ENCODE assay signal across 28 cellular contexts in genomic region chr15:35479423-35479822, GRCh38.
DNase-seq lines count a peak whose midpoint lies in the region; ATAC-seq and TF ChIP-seq lines count a peak whose summit lies in the region.
"Had no signal": no experiment of that assay in that cellular context is flagged by ENCODE, and none has a peak within 500 bp of the region (broad histone marks: within the 10 kb centered on the region; RNA-seq: fewer than 3 reads in every experiment).

No MANE protein-coding gene starts in this region.

- H3K9ac ChIP-seq in HUES48 (ENCODE audit: low read depth, low read length): no peak overlapping the region
- H3K9ac ChIP-seq in neural progenitor cell: no peak overlapping the region
- H3K9ac ChIP-seq: GM23248, KMS-11 had no signal

- H3K4me1 ChIP-seq in HUES48 (ENCODE audit: control insufficient read depth, insufficient read depth, low read length): peaks cover 23% of the 10 kb centered on the region
- H3K4me1 ChIP-seq in neural progenitor cell: peaks cover 21% of the 10 kb centered on the region
- peaks cover 3 to 10% of the 10 kb centered on the region in 2 donors for H3K4me1 ChIP-seq in ascending aorta
- no peaks in the 10 kb centered on the region for H3K4me1 ChIP-seq in effector memory CD4-positive, alpha-beta T cell (ENCODE audit: control insufficient read depth, insufficient read depth, low read length, poor library complexity, severe bottlenecking)
- H3K4me1 ChIP-seq: upper lobe of left lung had no signal

- DNase-seq in G401 (ENCODE audit: low spot score): peak; percentile 59
- peak; percentile 2 for DNase-seq in epithelial cell of proximal tubule (ENCODE audit: low read depth)
- DNase-seq in neural progenitor cell (ENCODE audit: low spot score): peak; percentile 44
- DNase-seq in ascending aorta (ENCODE audit: low spot score in 2 of 2): no peak
- DNase-seq in effector memory CD4-positive, alpha-beta T cell: no peak
- DNase-seq: activated CD4-positive, alpha-beta memory T cell treated with anti-CD3 and anti-CD28 coated beads, Interleukin-2, amount 10 ng/mL, durations not matched to agents 7 days and 5 days; activated CD8-positive, alpha-beta memory T cell treated with anti-CD3 and anti-CD28 coated beads, Interleukin-2, amount 50 U/mL, for 4 hours; activated naive CD4-positive, alpha-beta T cell treated with anti-CD3 and anti-CD28 coated beads, Interleukin-2, amount 50 U/mL, for 16 hours; C1 segment of cervical spinal cord; dorsolateral prefrontal cortex; gastrocnemius medialis; GF-D8; GM23248; left ventricle myocardium inferior; MM.1S; naive B cell; NCI-H2029; NCI-H524 treated with DMSO at 0.1 percent for 48 hours; SHP77 treated with DMSO at 0.1 percent for 48 hours; stimulated activated naive B cell treated with anti-CD40 and anti-IgM and Interleukin-4, amounts not matched to agents 10 μg/mL and 1 μg/mL and 100 μg/mL, for 72 hours; substantia nigra; upper lobe of left lung had no signal

- H4K20me1 ChIP-seq in neural progenitor cell (ENCODE audit: low read depth): no peaks in the 10 kb centered on the region

- H3K27me3 Mint-ChIP-seq in neural progenitor cell (ENCODE audit: insufficient read depth, low read depth): no peaks in the 10 kb centered on the region
- H3K27me3 Mint-ChIP-seq in stimulated activated memory B cell treated with anti-CD40 and anti-IgM and Interleukin-4, amounts not matched to agents 10 μg/mL and 1 μg/mL and 100 μg/mL, for 72 hours: no peaks in the 10 kb centered on the region
- H3K27me3 Mint-ChIP-seq: activated CD4-positive, alpha-beta memory T cell treated with anti-CD3 and anti-CD28 coated beads, Interleukin-2, amount 10 ng/mL, durations not matched to agents 7 days and 5 days; brain; naive B cell; stimulated activated naive B cell treated with anti-CD40 and anti-IgM and Interleukin-4, amounts not matched to agents 10 μg/mL and 1 μg/mL and 100 μg/mL, for 72 hours had no signal

- H3K4me1 Mint-ChIP-seq in neural progenitor cell: peaks cover 19% of the 10 kb centered on the region
- H3K4me1 Mint-ChIP-seq in stimulated activated memory B cell treated with anti-CD40 and anti-IgM and Interleukin-4, amounts not matched to agents 10 μg/mL and 1 μg/mL and 100 μg/mL, for 72 hours: no peaks in the 10 kb centered on the region
- H3K4me1 Mint-ChIP-seq: activated CD4-positive, alpha-beta memory T cell treated with anti-CD3 and anti-CD28 coated beads, Interleukin-2, amount 10 ng/mL, durations not matched to agents 7 days and 5 days; stimulated activated naive B cell treated with anti-CD40 and anti-IgM and Interleukin-4, amounts not matched to agents 10 μg/mL and 1 μg/mL and 100 μg/mL, for 72 hours had no signal

- peak overlapping the region; percentile 64 for H2AFZ ChIP-seq in neural progenitor cell (replicated peaks)
- H2AFZ ChIP-seq: GM23248, hepatocyte had no signal

- peaks cover 1% of the 10 kb centered on the region for H3K9me3 Mint-ChIP-seq in neural progenitor cell
- H3K9me3 Mint-ChIP-seq in stimulated activated memory B cell treated with anti-CD40 and anti-IgM and Interleukin-4, amounts not matched to agents 10 μg/mL and 1 μg/mL and 100 μg/mL, for 72 hours: no peaks in the 10 kb centered on the region
- H3K9me3 Mint-ChIP-seq: activated CD4-positive, alpha-beta memory T cell treated with anti-CD3 and anti-CD28 coated beads, Interleukin-2, amount 10 ng/mL, durations not matched to agents 7 days and 5 days; activated T-helper 1 cell treated with anti-CD3 and anti-CD28 coated beads, Interleukin-12 subunit alpha, Interleukin-12 subunit beta, Interleukin-2, Interleukin-4 antibody, amounts not matched to agents 30 ng/mL and 10 ng/mL and 1 ng/mL, durations not matched to agents 14 hours and 24 hours and 36 hours; stimulated activated naive B cell treated with anti-CD40 and anti-IgM and Interleukin-4, amounts not matched to agents 10 μg/mL and 1 μg/mL and 100 μg/mL, for 72 hours had no signal

- intact Hi-C loops in ascending aorta (cut with DNase I): no loop called here

- H3K36me3 ChIP-seq in HUES48 (ENCODE audit: control insufficient read depth, insufficient read depth, low read length): no peaks in the 10 kb centered on the region
- H3K36me3 ChIP-seq in neural progenitor cell: no peaks in the 10 kb centered on the region
- no peaks in the 10 kb centered on the region for H3K36me3 ChIP-seq in ascending aorta
- H3K36me3 ChIP-seq in effector memory CD4-positive, alpha-beta T cell (ENCODE audit: control insufficient read depth, insufficient read depth, low read length): no peaks in the 10 kb centered on the region
- H3K36me3 ChIP-seq: gastrocnemius medialis, upper lobe of left lung had no signal

- no peaks in the 10 kb centered on the region for H3F3A ChIP-seq in neural progenitor cell (ENCODE audit: low read depth)

- TF ChIP-seq CTCF in epithelial cell of proximal tubule (conservative IDR thresholded peaks at IDR 0.05; ENCODE audit: low read depth, low read length) (no peak), neural progenitor cell (IDR thresholded peaks at IDR 0.05) (no peak), ascending aorta (IDR thresholded peaks at IDR 0.05) (no peak)

- H3K36me3 Mint-ChIP-seq in neural progenitor cell: peaks cover 2% of the 10 kb centered on the region
- H3K36me3 Mint-ChIP-seq in stimulated activated memory B cell treated with anti-CD40 and anti-IgM and Interleukin-4, amounts not matched to agents 10 μg/mL and 1 μg/mL and 100 μg/mL, for 72 hours: peaks cover 8% of the 10 kb centered on the region

- no peaks in the 10 kb centered on the region for H3K79me2 ChIP-seq in neural progenitor cell (ENCODE audit: low read depth)
- H3K79me2 ChIP-seq: hepatocyte had no signal

- no peaks in the 10 kb centered on the region for H3K27me3 ChIP-seq in HUES48 (ENCODE audit: control insufficient read depth, insufficient read depth, low read length)
- H3K27me3 ChIP-seq in neural progenitor cell: no peaks in the 10 kb centered on the region
- no peaks in the 10 kb centered on the region for H3K27me3 ChIP-seq in ascending aorta
- no peaks in the 10 kb centered on the region for H3K27me3 ChIP-seq in effector memory CD4-positive, alpha-beta T cell (replicated peaks; ENCODE audit: control insufficient read depth, insufficient read depth, low read length, poor library complexity, severe bottlenecking)
- H3K27me3 ChIP-seq: dorsolateral prefrontal cortex, gastrocnemius medialis, hepatocyte, upper lobe of left lung had no signal

- in situ Hi-C loops in G401 (cut with HindIII; ENCODE audit: low sequenced_read_pairs): no loop called here

- no peak for ATAC-seq in stimulated activated memory B cell treated with anti-CD40 and anti-IgM and Interleukin-4, amounts not matched to agents 10 μg/mL and 1 μg/mL and 100 μg/mL, for 72 hours
- ATAC-seq: gastrocnemius medialis; stimulated activated naive B cell treated with anti-CD40 and anti-IgM and Interleukin-4, amounts not matched to agents 10 μg/mL and 1 μg/mL and 100 μg/mL, for 72 hours had no signal

- H3K9me3 ChIP-seq in HUES48 (ENCODE audit: control insufficient read depth, insufficient read depth, low read length) (no peaks in the 10 kb centered on the region), neural progenitor cell (ENCODE audit: low read depth) (no peaks in the 10 kb centered on the region), ascending aorta (no peaks in the 10 kb centered on the region)
- H3K9me3 ChIP-seq in effector memory CD4-positive, alpha-beta T cell (ENCODE audit: control insufficient read depth, low read length): no peaks in the 10 kb centered on the region
- H3K9me3 ChIP-seq: gastrocnemius medialis, left ventricle myocardium inferior, upper lobe of left lung had no signal

- no peak overlapping the region for H3K27ac Mint-ChIP-seq in neural progenitor cell
- H3K27ac Mint-ChIP-seq in stimulated activated memory B cell treated with anti-CD40 and anti-IgM and Interleukin-4, amounts not matched to agents 10 μg/mL and 1 μg/mL and 100 μg/mL, for 72 hours: no peak overlapping the region
- H3K27ac Mint-ChIP-seq: activated CD4-positive, alpha-beta memory T cell treated with anti-CD3 and anti-CD28 coated beads, Interleukin-2, amount 10 ng/mL, durations not matched to agents 7 days and 5 days; activated T-helper 1 cell treated with anti-CD3 and anti-CD28 coated beads, Interleukin-12 subunit alpha, Interleukin-12 subunit beta, Interleukin-2, Interleukin-4 antibody, amounts not matched to agents 30 ng/mL and 10 ng/mL and 1 ng/mL, durations not matched to agents 14 hours and 24 hours and 36 hours; brain; naive B cell; stimulated activated naive B cell treated with anti-CD40 and anti-IgM and Interleukin-4, amounts not matched to agents 10 μg/mL and 1 μg/mL and 100 μg/mL, for 72 hours had no signal

- H3K4me3 ChIP-seq in HUES48 (ENCODE audit: low read depth, low read length) (no peak overlapping the region), epithelial cell of proximal tubule (ENCODE audit: low read depth, low read length) (no peak overlapping the region), neural progenitor cell (no peak overlapping the region), ascending aorta (no peak overlapping the region)
- H3K4me3 ChIP-seq in effector memory CD4-positive, alpha-beta T cell (ENCODE audit: insufficient read depth, low read depth, low read length, poor library complexity, severe bottlenecking): no peak overlapping the region
- H3K4me3 ChIP-seq: dorsolateral prefrontal cortex, gastrocnemius medialis, GM23248, hepatocyte, left ventricle myocardium inferior, upper lobe of left lung had no signal

- H3K4me2 ChIP-seq in neural progenitor cell: peak overlapping the region; percentile 65
- H3K4me2 ChIP-seq: hepatocyte, KMS-11 had no signal

- H3K4me3 Mint-ChIP-seq in neural progenitor cell: no peak overlapping the region
- H3K4me3 Mint-ChIP-seq in stimulated activated memory B cell treated with anti-CD40 and anti-IgM and Interleukin-4, amounts not matched to agents 10 μg/mL and 1 μg/mL and 100 μg/mL, for 72 hours: no peak overlapping the region
- H3K4me3 Mint-ChIP-seq: activated CD4-positive, alpha-beta memory T cell treated with anti-CD3 and anti-CD28 coated beads, Interleukin-2, amount 10 ng/mL, durations not matched to agents 7 days and 5 days; activated T-helper 1 cell treated with anti-CD3 and anti-CD28 coated beads, Interleukin-12 subunit alpha, Interleukin-12 subunit beta, Interleukin-2, Interleukin-4 antibody, amounts not matched to agents 30 ng/mL and 10 ng/mL and 1 ng/mL, durations not matched to agents 14 hours and 24 hours and 36 hours; brain; naive B cell; stimulated activated naive B cell treated with anti-CD40 and anti-IgM and Interleukin-4, amounts not matched to agents 10 μg/mL and 1 μg/mL and 100 μg/mL, for 72 hours had no signal

- H3K27ac ChIP-seq in HUES48 (ENCODE audit: low read depth, low read length) (peak overlapping the region; percentile 21), neural progenitor cell (no peak overlapping the region), ascending aorta (no peak overlapping the region)
- H3K27ac ChIP-seq in effector memory CD4-positive, alpha-beta T cell (ENCODE audit: insufficient read depth, low read length, poor library complexity, severe bottlenecking): no peak overlapping the region
- H3K27ac ChIP-seq: dorsolateral prefrontal cortex, gastrocnemius medialis, GM23248, hepatocyte, KMS-11, left ventricle myocardium inferior, upper lobe of left lung had no signal

Comparison
In these comparisons a context has a peak if more than half of its experiments do, and no peak if none do; other contexts are left out.
1. DNase-seq: peak in G401 (single experiment), epithelial cell of proximal tubule (single experiment) and neural progenitor cell (single experiment); none in ascending aorta (0 of 2) and effector memory CD4-positive, alpha-beta T cell (0 of 3).